19 cellular contexts compared by ENCODE assay signal in genomic region chr4:72391281-72391680, GRCh38.
DNase-seq lines count a peak whose midpoint lies in the region; ATAC-seq, FAIRE-seq and TF ChIP-seq lines count a peak whose summit lies in the region.
"Had no signal": no experiment of that assay in that cellular context is flagged by ENCODE, and none has a peak within 500 bp of the region (broad histone marks: within the 10 kb centered on the region; RNA-seq: fewer than 3 reads in every experiment).

No MANE protein-coding gene starts in this region.

- FAIRE-seq in GM12892 (lab: Jason Lieb, UNC): no peak
- FAIRE-seq: A549, D721Med, G401.6, GM12891, GM19239 had no signal

- H3K36me3 Mint-ChIP-seq in brain (no peaks in the 10 kb centered on the region), nephron (ENCODE audit: low read depth) (no peaks in the 10 kb centered on the region)
- H3K36me3 Mint-ChIP-seq: CD14-positive monocyte; CD8-positive, alpha-beta T cell had no signal

- H3K27me3 Mint-ChIP-seq in brain: peaks cover 3% of the 10 kb centered on the region
- no peaks in the 10 kb centered on the region for H3K27me3 Mint-ChIP-seq in nephron (ENCODE audit: low read depth)

- H3K4me3 Mint-ChIP-seq in brain (peak overlapping the region in 1 of 5 experiments; percentile 7), nephron (no peak overlapping the region)
- H3K4me3 Mint-ChIP-seq: CD14-positive monocyte; CD8-positive, alpha-beta T cell; H9 had no signal

- H3K9me3 Mint-ChIP-seq in brain (no peaks in the 10 kb centered on the region), nephron (no peaks in the 10 kb centered on the region)
- H3K9me3 Mint-ChIP-seq: CD8-positive, alpha-beta T cell; H9 had no signal

- no peak for ATAC-seq in HG03045 (IDR thresholded peaks at IDR 0.05; ENCODE audit: unreplicated experiment)
- ATAC-seq: A549; CD8-positive, alpha-beta T cell had no signal

- TF ChIP-seq POLR2A in GM12892 (IDR thresholded peaks at IDR 0.05; ENCODE audit: low read depth, low read length): no peak

- H3K4me1 Mint-ChIP-seq in brain (peaks cover 41% of the 10 kb centered on the region), nephron (peaks cover 30% of the 10 kb centered on the region)
- H3K4me1 Mint-ChIP-seq: CD14-positive monocyte had no signal

- H3K27ac Mint-ChIP-seq in brain: peak overlapping the region in 3 of 5 experiments; percentile 29 to 72 (median 31)
- peak overlapping the region; percentile 1 to 45 (median 19) for H3K27ac Mint-ChIP-seq in nephron
- H3K27ac Mint-ChIP-seq: CD14-positive monocyte; CD8-positive, alpha-beta T cell; H9 had no signal

- TF ChIP-seq CTCF in brain (conservative IDR thresholded peaks at IDR 0.05) (no peak), nephron (IDR thresholded peaks at IDR 0.05; ENCODE audit: unreplicated experiment in 3 of 3) (no peak)

- DNase-seq in ACHN (peak; percentile 63), renal cortical epithelial cell (ENCODE audit: low read depth) (peak; percentile 39), GM12892 (ENCODE audit: insufficient read length) (no peak)
- DNase-seq: CD8-positive, alpha-beta T cell; COR-L47; DMS153; DMS79 treated with DMSO at 0.1 percent for 48 hours; EL; GOT3; H9 had no signal

- in situ Hi-C loops in ACHN (cut with HindIII; ENCODE audit: low pct_ligation_motif_present, low pct_unique_long_range_greater_than_20kb, low sequenced_read_pairs): no loop called here
